17 cellular contexts compared by ENCODE assay signal in genomic region chr2:103005386-103005785, GRCh38.
DNase-seq lines count a peak whose midpoint lies in the region; ATAC-seq and FAIRE-seq lines count a peak whose summit lies in the region.
"Had no signal": no experiment of that assay in that cellular context is flagged by ENCODE, and none has a peak within 500 bp of the region (broad histone marks: within the 10 kb centered on the region; RNA-seq: fewer than 3 reads in every experiment).

No MANE protein-coding gene starts in this region.

- DNase-seq in DMS53 (lab: John Stamatoyannopoulos, UW) (peak; percentile 10), DMS53 treated with DMSO at 0.1 percent for 48 hours (lab: John Stamatoyannopoulos, UW; ENCODE audit: unreplicated experiment) (no peak), DMS 273 treated with DMSO at 0.1 percent for 48 hours (lab: John Stamatoyannopoulos, UW) (peak; percentile 12), NCI-H1694 (lab: John Stamatoyannopoulos, UW) (peak; percentile 26), NCI-H446 treated with DMSO at 0.1 percent for 48 hours (lab: John Stamatoyannopoulos, UW) (peak; percentile 18), frontal cortex (ENCODE audit: low spot score in 2 of 2) (no peak), germinal center (ENCODE audit: low spot score) (no peak)
- DNase-seq: 8988T; AML-193; Caco-2; CD8-positive, alpha-beta memory T cell; GF-D8; GM23248; IMR-90 had no signal

- ATAC-seq in GM18858 (IDR thresholded peaks at IDR 0.05; ENCODE audit: unreplicated experiment) = no peak
- ATAC-seq: HCT116 had no signal

- FAIRE-seq in frontal cortex (lab: Jason Lieb, UNC) = no peak
- FAIRE-seq: H54 had no signal

Comparison
In these comparisons a context has a peak if more than half of its experiments do, and no peak if none do; other contexts are left out.
1. DNase-seq: peak in DMS53 (single experiment), DMS 273 treated with DMSO at 0.1 percent for 48 hours (single experiment), NCI-H1694 (single experiment) and NCI-H446 treated with DMSO at 0.1 percent for 48 hours (single experiment); none in DMS53 treated with DMSO at 0.1 percent for 48 hours (single experiment), frontal cortex (0 of 2) and germinal center (single experiment).